ENCODE assay signal across 1 cellular context in the genomic region with DNA sequence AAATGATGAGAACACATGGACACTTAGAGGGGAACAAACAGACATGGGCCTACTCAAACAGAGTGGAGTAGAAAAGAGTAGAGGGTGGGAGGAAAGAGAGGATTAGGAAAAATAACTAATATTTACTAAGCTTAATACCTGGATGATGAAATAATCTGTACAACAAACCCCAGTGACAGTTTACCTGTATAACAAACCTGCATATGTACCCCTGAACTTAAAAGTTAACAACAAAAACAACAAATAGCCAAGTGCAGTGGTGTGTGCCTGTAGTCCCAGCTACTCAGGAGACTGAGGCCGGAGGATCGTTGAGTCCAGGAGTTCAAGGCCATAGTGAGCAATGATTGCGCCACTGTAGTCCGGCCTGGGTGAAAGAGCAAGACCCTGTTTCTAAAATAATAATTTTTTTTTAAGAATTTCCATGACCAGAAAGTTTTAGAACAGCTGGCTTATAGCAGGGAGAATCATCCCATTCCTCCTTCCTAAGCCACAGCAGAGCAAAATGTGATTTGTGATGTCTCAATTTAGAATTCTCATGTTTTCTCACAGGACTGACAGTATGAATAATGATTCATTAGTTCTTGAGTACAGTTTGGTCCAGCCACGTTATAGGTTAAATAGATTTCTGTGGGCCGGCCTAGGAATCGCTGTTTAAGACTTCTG.
TF ChIP-seq lines count a peak whose summit lies in the region.

No MANE protein-coding gene starts in this region.

TF ChIP-seq in HepG2, 621 proteins besides CTCF, POLR2A, EP300 and RAD21 (continued from another document and continues in another):
- TF ChIP-seq XRCC5 (optimal IDR thresholded peaks at IDR 0.05; ENCODE audit: low read length) (no peak), PHF21A (CRISPR knock-in tag; IDR thresholded peaks at IDR 0.05) (peak; percentile 73), RORA (CRISPR knock-in tag; IDR thresholded peaks at IDR 0.05) (no peak), NR2F1 (CRISPR knock-in tag; IDR thresholded peaks at IDR 0.05) (peak; percentile 59 to 63; a peak in 3 of 4 replicates), FOXA3 (CRISPR knock-in tag; IDR thresholded peaks at IDR 0.05) (peak; percentile 81), DR1 (CRISPR knock-in tag; IDR thresholded peaks at IDR 0.05) (no peak), ATRX (CRISPR knock-in tag; IDR thresholded peaks at IDR 0.05; ENCODE audit: borderline replicate concordance) (no peak), ETV5 (CRISPR knock-in tag; IDR thresholded peaks at IDR 0.05; ENCODE audit: borderline replicate concordance) (peak; percentile 61; the same call in 1 of the 2 replicates), ZNF329 (CRISPR knock-in tag; IDR thresholded peaks at IDR 0.05; ENCODE audit: low read depth) (no peak), U2AF1 (optimal IDR thresholded peaks at IDR 0.05; ENCODE audit: low read depth, low read length) (no peak), DNMT1 (CRISPR knock-in tag; IDR thresholded peaks at IDR 0.05) (no peak), ZNF468 (CRISPR knock-in tag; IDR thresholded peaks at IDR 0.05) (no peak), SMAD9 (CRISPR knock-in tag; IDR thresholded peaks at IDR 0.05) (no peak), JARID2 (CRISPR knock-in tag; IDR thresholded peaks at IDR 0.05; ENCODE audit: insufficient replicate concordance) (no peak), ZNF256 (CRISPR knock-in tag; conservative IDR thresholded peaks at IDR 0.05) (no peak), TAF15 (IDR thresholded peaks at IDR 0.05; ENCODE audit: low read depth, low read length, poor library complexity, severe bottlenecking) (no peak), CEBPB (IDR thresholded peaks at IDR 0.05; ENCODE audit: borderline replicate concordance, low read depth, low read length) (peak; percentile 91), MAF1 (CRISPR knock-in tag; IDR thresholded peaks at IDR 0.05; ENCODE audit: borderline replicate concordance) (no peak), SETDB1 (CRISPR knock-in tag; IDR thresholded peaks at IDR 0.05; ENCODE audit: borderline replicate concordance) (no peak), ZNF605 (CRISPR knock-in tag; IDR thresholded peaks at IDR 0.05) (no peak), ZNF543 (CRISPR knock-in tag; IDR thresholded peaks at IDR 0.05) (no peak), ZNF546 (CRISPR knock-in tag; conservative IDR thresholded peaks at IDR 0.05) (no peak), CREB1 (IDR thresholded peaks at IDR 0.05) (no peak), CREB1 (CRISPR knock-in tag; IDR thresholded peaks at IDR 0.05) (no peak)
- TF ChIP-seq, protein P1, sequence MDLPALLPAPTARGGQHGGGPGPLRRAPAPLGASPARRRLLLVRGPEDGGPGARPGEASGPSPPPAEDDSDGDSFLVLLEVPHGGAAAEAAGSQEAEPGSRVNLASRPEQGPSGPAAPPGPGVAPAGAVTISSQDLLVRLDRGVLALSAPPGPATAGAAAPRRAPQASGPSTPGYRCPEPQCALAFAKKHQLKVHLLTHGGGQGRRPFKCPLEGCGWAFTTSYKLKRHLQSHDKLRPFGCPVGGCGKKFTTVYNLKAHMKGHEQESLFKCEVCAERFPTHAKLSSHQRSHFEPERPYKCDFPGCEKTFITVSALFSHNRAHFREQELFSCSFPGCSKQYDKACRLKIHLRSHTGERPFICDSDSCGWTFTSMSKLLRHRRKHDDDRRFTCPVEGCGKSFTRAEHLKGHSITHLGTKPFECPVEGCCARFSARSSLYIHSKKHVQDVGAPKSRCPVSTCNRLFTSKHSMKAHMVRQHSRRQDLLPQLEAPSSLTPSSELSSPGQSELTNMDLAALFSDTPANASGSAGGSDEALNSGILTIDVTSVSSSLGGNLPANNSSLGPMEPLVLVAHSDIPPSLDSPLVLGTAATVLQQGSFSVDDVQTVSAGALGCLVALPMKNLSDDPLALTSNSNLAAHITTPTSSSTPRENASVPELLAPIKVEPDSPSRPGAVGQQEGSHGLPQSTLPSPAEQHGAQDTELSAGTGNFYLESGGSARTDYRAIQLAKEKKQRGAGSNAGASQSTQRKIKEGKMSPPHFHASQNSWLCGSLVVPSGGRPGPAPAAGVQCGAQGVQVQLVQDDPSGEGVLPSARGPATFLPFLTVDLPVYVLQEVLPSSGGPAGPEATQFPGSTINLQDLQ (CRISPR knock-in tag; IDR thresholded peaks at IDR 0.05): no peak
- TF ChIP-seq, protein P2, sequence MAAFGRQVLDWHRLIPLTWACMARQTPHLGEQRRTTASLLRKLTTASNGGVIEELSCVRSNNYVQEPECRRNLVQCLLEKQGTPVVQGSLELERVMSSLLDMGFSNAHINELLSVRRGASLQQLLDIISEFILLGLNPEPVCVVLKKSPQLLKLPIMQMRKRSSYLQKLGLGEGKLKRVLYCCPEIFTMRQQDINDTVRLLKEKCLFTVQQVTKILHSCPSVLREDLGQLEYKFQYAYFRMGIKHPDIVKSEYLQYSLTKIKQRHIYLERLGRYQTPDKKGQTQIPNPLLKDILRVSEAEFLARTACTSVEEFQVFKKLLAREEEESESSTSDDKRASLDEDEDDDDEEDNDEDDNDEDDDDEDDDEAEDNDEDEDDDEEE (CRISPR knock-in tag; IDR thresholded peaks at IDR 0.05): no peak
- TF ChIP-seq, protein P3, sequence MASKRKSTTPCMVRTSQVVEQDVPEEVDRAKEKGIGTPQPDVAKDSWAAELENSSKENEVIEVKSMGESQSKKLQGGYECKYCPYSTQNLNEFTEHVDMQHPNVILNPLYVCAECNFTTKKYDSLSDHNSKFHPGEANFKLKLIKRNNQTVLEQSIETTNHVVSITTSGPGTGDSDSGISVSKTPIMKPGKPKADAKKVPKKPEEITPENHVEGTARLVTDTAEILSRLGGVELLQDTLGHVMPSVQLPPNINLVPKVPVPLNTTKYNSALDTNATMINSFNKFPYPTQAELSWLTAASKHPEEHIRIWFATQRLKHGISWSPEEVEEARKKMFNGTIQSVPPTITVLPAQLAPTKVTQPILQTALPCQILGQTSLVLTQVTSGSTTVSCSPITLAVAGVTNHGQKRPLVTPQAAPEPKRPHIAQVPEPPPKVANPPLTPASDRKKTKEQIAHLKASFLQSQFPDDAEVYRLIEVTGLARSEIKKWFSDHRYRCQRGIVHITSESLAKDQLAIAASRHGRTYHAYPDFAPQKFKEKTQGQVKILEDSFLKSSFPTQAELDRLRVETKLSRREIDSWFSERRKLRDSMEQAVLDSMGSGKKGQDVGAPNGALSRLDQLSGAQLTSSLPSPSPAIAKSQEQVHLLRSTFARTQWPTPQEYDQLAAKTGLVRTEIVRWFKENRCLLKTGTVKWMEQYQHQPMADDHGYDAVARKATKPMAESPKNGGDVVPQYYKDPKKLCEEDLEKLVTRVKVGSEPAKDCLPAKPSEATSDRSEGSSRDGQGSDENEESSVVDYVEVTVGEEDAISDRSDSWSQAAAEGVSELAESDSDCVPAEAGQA (IDR thresholded peaks at IDR 0.05; ENCODE audit: low read depth): no peak
- TF ChIP-seq, protein P3 (CRISPR knock-in tag; IDR thresholded peaks at IDR 0.05; ENCODE audit: borderline replicate concordance): 0 out of 2 replicates have a peak, but pooled peaks have one; percentile 32
- TF ChIP-seq, protein P4, sequence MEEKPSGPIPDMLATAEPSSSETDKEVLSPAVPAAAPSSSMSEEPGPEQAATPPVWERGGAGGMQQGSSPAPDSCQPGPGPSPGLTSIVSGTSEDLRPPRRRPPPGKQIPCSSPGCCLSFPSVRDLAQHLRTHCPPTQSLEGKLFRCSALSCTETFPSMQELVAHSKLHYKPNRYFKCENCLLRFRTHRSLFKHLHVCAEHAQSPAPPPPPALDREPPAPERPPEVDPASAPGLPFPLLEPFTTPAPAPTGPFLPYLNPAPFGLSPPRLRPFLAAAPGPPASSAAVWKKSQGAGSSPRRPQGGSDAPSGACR (CRISPR knock-in tag; IDR thresholded peaks at IDR 0.05): no peak
- TF ChIP-seq, protein P5, sequence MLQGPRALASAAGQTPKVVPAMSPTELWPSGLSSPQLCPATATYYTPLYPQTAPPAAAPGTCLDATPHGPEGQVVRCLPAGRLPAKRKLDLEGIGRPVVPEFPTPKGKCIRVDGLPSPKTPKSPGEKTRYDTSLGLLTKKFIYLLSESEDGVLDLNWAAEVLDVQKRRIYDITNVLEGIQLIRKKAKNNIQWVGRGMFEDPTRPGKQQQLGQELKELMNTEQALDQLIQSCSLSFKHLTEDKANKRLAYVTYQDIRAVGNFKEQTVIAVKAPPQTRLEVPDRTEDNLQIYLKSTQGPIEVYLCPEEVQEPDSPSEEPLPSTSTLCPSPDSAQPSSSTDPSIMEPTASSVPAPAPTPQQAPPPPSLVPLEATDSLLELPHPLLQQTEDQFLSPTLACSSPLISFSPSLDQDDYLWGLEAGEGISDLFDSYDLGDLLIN (CRISPR knock-in tag; IDR thresholded peaks at IDR 0.05; ENCODE audit: borderline replicate concordance): no peak
- TF ChIP-seq, protein P6, sequence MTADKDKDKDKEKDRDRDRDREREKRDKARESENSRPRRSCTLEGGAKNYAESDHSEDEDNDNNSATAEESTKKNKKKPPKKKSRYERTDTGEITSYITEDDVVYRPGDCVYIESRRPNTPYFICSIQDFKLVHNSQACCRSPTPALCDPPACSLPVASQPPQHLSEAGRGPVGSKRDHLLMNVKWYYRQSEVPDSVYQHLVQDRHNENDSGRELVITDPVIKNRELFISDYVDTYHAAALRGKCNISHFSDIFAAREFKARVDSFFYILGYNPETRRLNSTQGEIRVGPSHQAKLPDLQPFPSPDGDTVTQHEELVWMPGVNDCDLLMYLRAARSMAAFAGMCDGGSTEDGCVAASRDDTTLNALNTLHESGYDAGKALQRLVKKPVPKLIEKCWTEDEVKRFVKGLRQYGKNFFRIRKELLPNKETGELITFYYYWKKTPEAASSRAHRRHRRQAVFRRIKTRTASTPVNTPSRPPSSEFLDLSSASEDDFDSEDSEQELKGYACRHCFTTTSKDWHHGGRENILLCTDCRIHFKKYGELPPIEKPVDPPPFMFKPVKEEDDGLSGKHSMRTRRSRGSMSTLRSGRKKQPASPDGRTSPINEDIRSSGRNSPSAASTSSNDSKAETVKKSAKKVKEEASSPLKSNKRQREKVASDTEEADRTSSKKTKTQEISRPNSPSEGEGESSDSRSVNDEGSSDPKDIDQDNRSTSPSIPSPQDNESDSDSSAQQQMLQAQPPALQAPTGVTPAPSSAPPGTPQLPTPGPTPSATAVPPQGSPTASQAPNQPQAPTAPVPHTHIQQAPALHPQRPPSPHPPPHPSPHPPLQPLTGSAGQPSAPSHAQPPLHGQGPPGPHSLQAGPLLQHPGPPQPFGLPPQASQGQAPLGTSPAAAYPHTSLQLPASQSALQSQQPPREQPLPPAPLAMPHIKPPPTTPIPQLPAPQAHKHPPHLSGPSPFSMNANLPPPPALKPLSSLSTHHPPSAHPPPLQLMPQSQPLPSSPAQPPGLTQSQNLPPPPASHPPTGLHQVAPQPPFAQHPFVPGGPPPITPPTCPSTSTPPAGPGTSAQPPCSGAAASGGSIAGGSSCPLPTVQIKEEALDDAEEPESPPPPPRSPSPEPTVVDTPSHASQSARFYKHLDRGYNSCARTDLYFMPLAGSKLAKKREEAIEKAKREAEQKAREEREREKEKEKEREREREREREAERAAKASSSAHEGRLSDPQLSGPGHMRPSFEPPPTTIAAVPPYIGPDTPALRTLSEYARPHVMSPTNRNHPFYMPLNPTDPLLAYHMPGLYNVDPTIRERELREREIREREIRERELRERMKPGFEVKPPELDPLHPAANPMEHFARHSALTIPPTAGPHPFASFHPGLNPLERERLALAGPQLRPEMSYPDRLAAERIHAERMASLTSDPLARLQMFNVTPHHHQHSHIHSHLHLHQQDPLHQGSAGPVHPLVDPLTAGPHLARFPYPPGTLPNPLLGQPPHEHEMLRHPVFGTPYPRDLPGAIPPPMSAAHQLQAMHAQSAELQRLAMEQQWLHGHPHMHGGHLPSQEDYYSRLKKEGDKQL (CRISPR knock-in tag; IDR thresholded peaks at IDR 0.05; ENCODE audit: low read depth): peak; percentile 64; the same call in 1 of the 2 replicates
- TF ChIP-seq, protein P7, sequence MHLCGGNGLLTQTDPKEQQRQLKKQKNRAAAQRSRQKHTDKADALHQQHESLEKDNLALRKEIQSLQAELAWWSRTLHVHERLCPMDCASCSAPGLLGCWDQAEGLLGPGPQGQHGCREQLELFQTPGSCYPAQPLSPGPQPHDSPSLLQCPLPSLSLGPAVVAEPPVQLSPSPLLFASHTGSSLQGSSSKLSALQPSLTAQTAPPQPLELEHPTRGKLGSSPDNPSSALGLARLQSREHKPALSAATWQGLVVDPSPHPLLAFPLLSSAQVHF (CRISPR knock-in tag; IDR thresholded peaks at IDR 0.05): no peak
- TF ChIP-seq, protein P8, sequence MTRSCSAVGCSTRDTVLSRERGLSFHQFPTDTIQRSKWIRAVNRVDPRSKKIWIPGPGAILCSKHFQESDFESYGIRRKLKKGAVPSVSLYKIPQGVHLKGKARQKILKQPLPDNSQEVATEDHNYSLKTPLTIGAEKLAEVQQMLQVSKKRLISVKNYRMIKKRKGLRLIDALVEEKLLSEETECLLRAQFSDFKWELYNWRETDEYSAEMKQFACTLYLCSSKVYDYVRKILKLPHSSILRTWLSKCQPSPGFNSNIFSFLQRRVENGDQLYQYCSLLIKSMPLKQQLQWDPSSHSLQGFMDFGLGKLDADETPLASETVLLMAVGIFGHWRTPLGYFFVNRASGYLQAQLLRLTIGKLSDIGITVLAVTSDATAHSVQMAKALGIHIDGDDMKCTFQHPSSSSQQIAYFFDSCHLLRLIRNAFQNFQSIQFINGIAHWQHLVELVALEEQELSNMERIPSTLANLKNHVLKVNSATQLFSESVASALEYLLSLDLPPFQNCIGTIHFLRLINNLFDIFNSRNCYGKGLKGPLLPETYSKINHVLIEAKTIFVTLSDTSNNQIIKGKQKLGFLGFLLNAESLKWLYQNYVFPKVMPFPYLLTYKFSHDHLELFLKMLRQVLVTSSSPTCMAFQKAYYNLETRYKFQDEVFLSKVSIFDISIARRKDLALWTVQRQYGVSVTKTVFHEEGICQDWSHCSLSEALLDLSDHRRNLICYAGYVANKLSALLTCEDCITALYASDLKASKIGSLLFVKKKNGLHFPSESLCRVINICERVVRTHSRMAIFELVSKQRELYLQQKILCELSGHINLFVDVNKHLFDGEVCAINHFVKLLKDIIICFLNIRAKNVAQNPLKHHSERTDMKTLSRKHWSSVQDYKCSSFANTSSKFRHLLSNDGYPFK (CRISPR knock-in tag; IDR thresholded peaks at IDR 0.05; ENCODE audit: borderline replicate concordance): no peak
